In genomic region chr1:111615874-111616715, GRCh38 we compare ENCODE assay signal across 9 cellular contexts. TPM values are rescaled to one million over a fixed set of nuclear protein-coding genes. Genes with fewer than 3 reads are reported as not detected.
DNase-seq lines count a peak whose midpoint lies in the region; ATAC-seq and TF ChIP-seq lines count a peak whose summit lies in the region.
"Had no signal": no experiment of that assay in that cellular context is flagged by ENCODE, and none has a peak within 500 bp of the region (broad histone marks: within the 10 kb centered on the region; RNA-seq: fewer than 3 reads in every experiment).

No MANE protein-coding gene starts in this region.

- intact Hi-C loops in spleen (cut with DNase I; ENCODE audit: low total_unique reads): no loop called here
- intact Hi-C loops in head of caudate nucleus (cut with DNase I): loop anchor here (10.0 kb wide), 1 partner anchor 101 kb away; no protein-coding TSS in a partner anchor

- 8 to 15% (median 12%) methylated on average over 3 of the region's 3 CpGs for WGBS in spleen, 5 donors

- ATAC-seq in HG03159 (IDR thresholded peaks at IDR 0.05; ENCODE audit: unreplicated experiment): peak; percentile 41
- ATAC-seq in GM19035 (IDR thresholded peaks at IDR 0.05; ENCODE audit: unreplicated experiment): no peak

- H3K4me3 ChIP-seq in spleen (peak overlapping the region in 1 of 8 donors; percentile 40), H7 (ENCODE audit: insufficient read depth, low read depth, low read length) (no peak overlapping the region)

- peak; percentile 52 for DNase-seq in GM19238 (ENCODE audit: insufficient read length, low spot score)
- DNase-seq in UCSD-AML1 (lab: John Stamatoyannopoulos, UW; ENCODE audit: unreplicated experiment): peak; percentile 36
- no peak for DNase-seq in spleen
- no peak for DNase-seq in H7
- DNase-seq in HCEC 1CT: no peak
- no peak for DNase-seq in head of caudate nucleus
- DNase-seq: NCI-H69 had no signal

- H3K27me3 ChIP-seq in spleen (replicated peaks in 1 of 7): no peaks in the 10 kb centered on the region
- H3K27me3 ChIP-seq in H7 (ENCODE audit: control insufficient read depth, insufficient read depth, low read length): no peaks in the 10 kb centered on the region; the same call in 1 of the 2 replicates

- no peaks in the 10 kb centered on the region for H3K9me3 ChIP-seq in spleen

- peaks cover 27 to 63% (median 55%) of the 10 kb centered on the region in 6 donors for H3K4me1 ChIP-seq in spleen

- TF ChIP-seq CTCF in spleen (IDR thresholded peaks at IDR 0.05 in 8 of 11, conservative IDR thresholded peaks at IDR 0.05 in 3 of 11): no peak

- H3K36me3 ChIP-seq in spleen (no peaks in the 10 kb centered on the region), H7 (replicated peaks; ENCODE audit: control insufficient read depth, insufficient read depth, low read length) (no peaks in the 10 kb centered on the region)

- no peak for TF ChIP-seq POLR2A in spleen (IDR thresholded peaks at IDR 0.05)

- H3K27ac ChIP-seq in spleen: peak overlapping the region; percentile 11 to 100 (median 76)

RNA-seq across cellular contexts. Expression of gene RAP1A, which starts 3.5 kb away (rescaled TPM):
- total RNA-seq in spleen: 100 to 1,000 TPM in 5 of 7 donors, 10 to 100 TPM in 2; 83.3 to 125 (median 113) TPM
- 100 to 1,000 TPM in 1 of 3 donors, 10 to 100 TPM in 2; 93.6 to 106 (median 99.3) TPM for polyA plus RNA-seq in spleen
- 20.6 and 22.7 TPM in 2 replicates for total RNA-seq in H7 (2014; rRNA removed; shearing (Covaris generic))

Comparison
In these comparisons a context has a peak if more than half of its experiments do, and no peak if none do; other contexts are left out.
1. DNase-seq: peak in GM19238 (single experiment) and UCSD-AML1 (single experiment); none in spleen (single experiment), H7 (single experiment), HCEC 1CT (single experiment) and head of caudate nucleus (0 of 42).